ENCODE assay signal across 17 cellular contexts in the genomic region with DNA sequence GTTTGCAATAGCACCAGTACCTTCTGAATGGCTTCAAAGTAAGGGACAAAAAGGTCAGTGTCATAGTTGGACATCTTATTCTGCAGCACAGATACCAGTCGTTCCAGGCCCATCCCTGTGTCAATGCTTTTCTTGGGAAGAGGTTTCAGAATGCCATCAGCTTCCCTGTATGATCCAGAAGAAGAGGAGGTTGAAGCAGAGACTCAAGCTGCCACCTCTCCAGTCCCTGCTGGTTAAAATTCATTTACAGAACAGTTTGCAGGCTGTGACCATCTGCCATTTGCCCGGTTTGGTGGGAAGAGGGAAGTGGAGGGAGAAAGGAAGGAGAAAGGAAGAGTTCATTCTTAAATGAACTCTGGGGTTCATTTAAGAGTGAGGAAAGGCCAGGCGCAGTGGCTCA. TPM values are rescaled to one million over a fixed set of nuclear protein-coding genes. Genes with fewer than 3 reads are reported as not detected.
DNase-seq lines count a peak whose midpoint lies in the region; ATAC-seq and TF ChIP-seq lines count a peak whose summit lies in the region.
"Had no signal": no experiment of that assay in that cellular context is flagged by ENCODE, and none has a peak within 500 bp of the region (broad histone marks: within the 10 kb centered on the region; RNA-seq: fewer than 3 reads in every experiment).

No MANE protein-coding gene starts in this region.

- CTCF ChIA-PET in WTC11 (lab: Charles Lee) = interaction anchor here (3.1 kb wide), 1 partner anchor 16 kb away, joined by 19 read pairs; no protein-coding TSS in a partner anchor

- no peaks in the 10 kb centered on the region for H3K9me3 ChIP-seq in spleen
- H3K9me3 ChIP-seq: BLaER1 treated with 17β-estradiol and CSF1 and Interleukin-3, amounts not matched to agents 10 nM and 100 nM had no signal

- no peak for ATAC-seq in Right ventricle myocardium inferior
- ATAC-seq in WTC11 = no peak
- ATAC-seq in GM21515 (IDR thresholded peaks at IDR 0.05; ENCODE audit: unreplicated experiment) = no peak
- ATAC-seq: CD8-positive, alpha-beta T cell; K562 had no signal

- POLR2A ChIA-PET in WTC11 (lab: Charles Lee) = no interaction called here

- intact Hi-C loops in cardiac septum (cut with DNase I) (loop anchor here (10.0 kb wide), 1 partner anchor 115 kb away; no protein-coding TSS in a partner anchor), Right ventricle myocardium inferior (cut with DNase I) (no loop called here), spleen (cut with DNase I; ENCODE audit: low total_unique reads) (no loop called here)

- H3K27ac Mint-ChIP-seq in WTC11 (peak overlapping the region; percentile 87; the same call in 1 of the 2 replicates), glutamatergic neuron (ENCODE audit: unreplicated experiment) (peak overlapping the region; percentile 67)
- H3K27ac Mint-ChIP-seq: B cell; CD8-positive, alpha-beta T cell had no signal

- no peaks in the 10 kb centered on the region for H3K9me3 Mint-ChIP-seq in WTC11
- H3K9me3 Mint-ChIP-seq in glutamatergic neuron (ENCODE audit: unreplicated experiment) = peaks cover 4% of the 10 kb centered on the region
- H3K9me3 Mint-ChIP-seq: CD8-positive, alpha-beta T cell; H9 had no signal

- H3K36me3 ChIP-seq in spleen = peaks cover 0 to 100% (median 91%) of the 10 kb centered on the region in 6 donors

- no peaks in the 10 kb centered on the region for H3K4me1 ChIP-seq in spleen

- H3K4me3 Mint-ChIP-seq in WTC11 (no peak overlapping the region), glutamatergic neuron (ENCODE audit: unreplicated experiment) (no peak overlapping the region)
- H3K4me3 Mint-ChIP-seq: B cell; CD8-positive, alpha-beta T cell; H9 had no signal

- TF ChIP-seq POLR2A in spleen (IDR thresholded peaks at IDR 0.05) = no peak

- TF ChIP-seq CTCF in WTC11 (IDR thresholded peaks at IDR 0.05) = no peak
- TF ChIP-seq CTCF in glutamatergic neuron (IDR thresholded peaks at IDR 0.05; ENCODE audit: partially characterized antibody, unreplicated experiment) = no peak
- no peak for TF ChIP-seq CTCF in spleen (IDR thresholded peaks at IDR 0.05 in 8 of 11, conservative IDR thresholded peaks at IDR 0.05 in 3 of 11)

- H3K4me3 ChIP-seq in spleen = no peak overlapping the region
- H3K4me3 ChIP-seq: BLaER1 treated with 17β-estradiol and CSF1 and Interleukin-3, amounts not matched to agents 10 nM and 100 nM; K562 had no signal

- 90 to 97% (median 93%) methylated on average over 3 of the region's 3 CpGs for WGBS in spleen, 5 donors

- no peak overlapping the region for H3K27ac ChIP-seq in spleen
- H3K27ac ChIP-seq: BLaER1 treated with 17β-estradiol and CSF1 and Interleukin-3, amounts not matched to agents 10 nM and 100 nM had no signal

- H3K27me3 Mint-ChIP-seq in WTC11 (ENCODE audit: low read depth) (no peaks in the 10 kb centered on the region), glutamatergic neuron (ENCODE audit: unreplicated experiment) (no peaks in the 10 kb centered on the region)
- H3K27me3 Mint-ChIP-seq: B cell had no signal

- peaks cover 81% of the 10 kb centered on the region for H3K36me3 Mint-ChIP-seq in WTC11
- no peaks in the 10 kb centered on the region for H3K36me3 Mint-ChIP-seq in glutamatergic neuron (ENCODE audit: unreplicated experiment)

- no peaks in the 10 kb centered on the region for H3K4me1 Mint-ChIP-seq in WTC11
- peaks cover 3% of the 10 kb centered on the region for H3K4me1 Mint-ChIP-seq in glutamatergic neuron (ENCODE audit: low read depth, unreplicated experiment)
- H3K4me1 Mint-ChIP-seq: B cell, H9 had no signal

- no peaks in the 10 kb centered on the region for H3K27me3 ChIP-seq in spleen (replicated peaks in 1 of 7)
- H3K27me3 ChIP-seq: BLaER1 treated with 17β-estradiol and CSF1 and Interleukin-3, amounts not matched to agents 10 nM and 100 nM had no signal

- DNase-seq in cardiac septum (ENCODE audit: low spot score) = peak; percentile 46
- DNase-seq in Right ventricle myocardium inferior (ENCODE audit: missing footprints) = no peak
- DNase-seq in WTC11 (ENCODE audit: low spot score) = no peak
- no peak for DNase-seq in glutamatergic neuron
- DNase-seq in spleen = peak; percentile 15
- no peak for DNase-seq in ACHN
- no peak for DNase-seq in NCI-H1436 (lab: John Stamatoyannopoulos, UW)
- DNase-seq: 8988T; CD8-positive, alpha-beta T cell; DMS153; DMS79; GF-D8; H9 had no signal

- in situ Hi-C loops in ACHN (cut with HindIII; ENCODE audit: low pct_ligation_motif_present, low pct_unique_long_range_greater_than_20kb, low sequenced_read_pairs) = no loop called here

TF ChIP-seq in WTC11, 78 proteins besides CTCF, POLR2A, EP300 and RAD21:
- TF ChIP-seq NFE2L1 (CRISPR knock-in tag; IDR thresholded peaks at IDR 0.05) = no peak

RNA-seq across cellular contexts. Expression of a gene that starts 18.4 kb away (rescaled TPM):
- 10.6 TPM for total RNA-seq in cardiac septum
- total RNA-seq in Right ventricle myocardium inferior = 11.0 TPM
- total RNA-seq in WTC11 (2021) = 26.0 to 27.6 TPM (median 27.3 TPM) in 3 replicates
- total RNA-seq in glutamatergic neuron (ENCODE audit: unreplicated experiment) = 62.8 TPM
- total RNA-seq in spleen = 10 to 100 TPM; 19.2 to 35.1 (median 24.8) TPM
- 10 to 100 TPM; 10.6 to 16.4 (median 11.6) TPM for polyA plus RNA-seq in spleen

RNA-seq across cellular contexts. Expression of a gene that starts 19.1 kb away (rescaled TPM):
- 57.2 TPM for total RNA-seq in cardiac septum
- 61.7 TPM for total RNA-seq in Right ventricle myocardium inferior
- 174 to 214 TPM (median 174 TPM) in 3 replicates for total RNA-seq in WTC11 (2021)
- 179 TPM for total RNA-seq in glutamatergic neuron (ENCODE audit: unreplicated experiment)
- total RNA-seq in spleen = 10 to 100 TPM; 45.3 to 80.9 (median 52.8) TPM
- 10 to 100 TPM; 15.4 to 27.1 (median 20.4) TPM for polyA plus RNA-seq in spleen

RNA-seq across cellular contexts. Expression of a gene that starts 28.8 kb away (rescaled TPM):
- total RNA-seq in cardiac septum = 13.7 TPM
- total RNA-seq in Right ventricle myocardium inferior = 14.1 TPM
- 34.3 to 38.4 TPM (median 36.1 TPM) in 3 replicates for total RNA-seq in WTC11 (2021)
- 50.4 TPM for total RNA-seq in glutamatergic neuron (ENCODE audit: unreplicated experiment)
- total RNA-seq in spleen = 10 to 100 TPM; 22.3 to 35.3 (median 28.6) TPM
- 10 to 100 TPM; 17.5 to 21.1 (median 18.7) TPM for polyA plus RNA-seq in spleen

Comparison
In these comparisons a context has a peak if more than half of its experiments do, and no peak if none do; other contexts are left out.
1. DNase-seq: peak in cardiac septum (single experiment) and spleen (single experiment); none in Right ventricle myocardium inferior (single experiment), WTC11 (single experiment), glutamatergic neuron (single experiment), ACHN (single experiment) and NCI-H1436 (single experiment).